Comparison of ENCODE assay signal across 1 cellular context in genomic region chr2:10448646-10449480, GRCh38.
TF ChIP-seq lines count a peak whose summit lies in the region.

No MANE protein-coding gene starts in this region.

TF ChIP-seq in HepG2, 621 proteins besides CTCF, POLR2A, EP300 and RAD21 (continued from another document and continues in another):
- TF ChIP-seq ATF3 (CRISPR knock-in tag; IDR thresholded peaks at IDR 0.05) = peak; percentile 77; the same call in 1 of the 2 replicates
- peak; percentile 97 for TF ChIP-seq TFAP4 (IDR thresholded peaks at IDR 0.05; ENCODE audit: borderline replicate concordance, low read depth)
- TF ChIP-seq DMAP1 (CRISPR knock-in tag; IDR thresholded peaks at IDR 0.05) = peak; percentile 97
- peak; percentile 99; the same call in 1 of the 2 replicates for TF ChIP-seq ZNF563 (CRISPR knock-in tag; IDR thresholded peaks at IDR 0.05)
- no peak for TF ChIP-seq SMARCC2 (IDR thresholded peaks at IDR 0.05)
- peak; percentile 75; the same call in 1 of the 2 replicates for TF ChIP-seq MLX (CRISPR knock-in tag; IDR thresholded peaks at IDR 0.05)
- peak; percentile 95; the same call in 1 of the 2 replicates for TF ChIP-seq CAMTA2 (CRISPR knock-in tag; IDR thresholded peaks at IDR 0.05; ENCODE audit: borderline replicate concordance)
- TF ChIP-seq RFX3 (CRISPR knock-in tag; IDR thresholded peaks at IDR 0.05) = no peak
- TF ChIP-seq ZNF3 (CRISPR knock-in tag; IDR thresholded peaks at IDR 0.05) = peak; percentile 76; the same call in 1 of the 2 replicates
- TF ChIP-seq ZNF614 (CRISPR knock-in tag; IDR thresholded peaks at IDR 0.05; ENCODE audit: borderline replicate concordance) = peak; percentile 98
- TF ChIP-seq GRHL1 (CRISPR knock-in tag; conservative IDR thresholded peaks at IDR 0.05) = no peak
- peak; percentile 96 for TF ChIP-seq ZNF639 (CRISPR knock-in tag; conservative IDR thresholded peaks at IDR 0.05)
- peak; percentile 55; the same call in 1 of the 2 replicates for TF ChIP-seq HNF4A (CRISPR knock-in tag; IDR thresholded peaks at IDR 0.05)
- peak; percentile 86 for TF ChIP-seq MIER2 (CRISPR knock-in tag; IDR thresholded peaks at IDR 0.05)
- peak; percentile 94 for TF ChIP-seq KLF12 (CRISPR knock-in tag; IDR thresholded peaks at IDR 0.05; ENCODE audit: borderline replicate concordance)
- peak; percentile 98 for TF ChIP-seq ZNF800 (CRISPR knock-in tag; IDR thresholded peaks at IDR 0.05)
- TF ChIP-seq ZNF556 (CRISPR knock-in tag; IDR thresholded peaks at IDR 0.05; ENCODE audit: borderline replicate concordance) = peak; percentile 76; the same call in 1 of the 2 replicates
- TF ChIP-seq ADNP (CRISPR knock-in tag; IDR thresholded peaks at IDR 0.05) = no peak
- peak; percentile 94 for TF ChIP-seq ZNF530 (CRISPR knock-in tag; IDR thresholded peaks at IDR 0.05; ENCODE audit: low read depth)
- TF ChIP-seq ZNF564 (CRISPR knock-in tag; IDR thresholded peaks at IDR 0.05) = peak; percentile 98
- TF ChIP-seq SCMH1 (CRISPR knock-in tag; IDR thresholded peaks at IDR 0.05; ENCODE audit: borderline replicate concordance) = no peak
- peak; percentile 100 for TF ChIP-seq ZNF543 (CRISPR knock-in tag; IDR thresholded peaks at IDR 0.05)
- peak; percentile 69 for TF ChIP-seq KAT7 (CRISPR knock-in tag; IDR thresholded peaks at IDR 0.05; ENCODE audit: borderline replicate concordance)
- TF ChIP-seq ATF1 (CRISPR knock-in tag; IDR thresholded peaks at IDR 0.05) = no peak
- TF ChIP-seq POLR2AphosphoS5 (IDR thresholded peaks at IDR 0.05; ENCODE audit: low read depth, low read length) = peak; percentile 86
- peak; percentile 99 for TF ChIP-seq IKZF4 (CRISPR knock-in tag; IDR thresholded peaks at IDR 0.05; ENCODE audit: borderline replicate concordance, low read depth, not compliant biosample characterization)
- peak; percentile 99 for TF ChIP-seq ZNF605 (CRISPR knock-in tag; IDR thresholded peaks at IDR 0.05)
- TF ChIP-seq ZFP36 (IDR thresholded peaks at IDR 0.05; ENCODE audit: borderline replicate concordance, low read depth, low read length, partially characterized antibody) = no peak
- TF ChIP-seq ZBTB46 (CRISPR knock-in tag; IDR thresholded peaks at IDR 0.05; ENCODE audit: borderline replicate concordance) = 0 out of 2 replicates have a peak, but pooled peaks have one; percentile 79
- peak; percentile 73; the same call in 1 of the 2 replicates for TF ChIP-seq E2F2 (CRISPR knock-in tag; IDR thresholded peaks at IDR 0.05; ENCODE audit: borderline replicate concordance)
- TF ChIP-seq ZNF143 (CRISPR knock-in tag; IDR thresholded peaks at IDR 0.05) = peak; percentile 67
- no peak for TF ChIP-seq PAF1 (CRISPR knock-in tag; IDR thresholded peaks at IDR 0.05)
- TF ChIP-seq ZC3H4 (CRISPR knock-in tag; IDR thresholded peaks at IDR 0.05; ENCODE audit: borderline replicate concordance) = peak; percentile 89; the same call in 1 of the 2 replicates
- TF ChIP-seq ATRX (CRISPR knock-in tag; IDR thresholded peaks at IDR 0.05; ENCODE audit: borderline replicate concordance) = 0 out of 2 replicates have a peak, but pooled peaks have one; percentile 86
- peak; percentile 88 for TF ChIP-seq ZNF333 (CRISPR knock-in tag; IDR thresholded peaks at IDR 0.05; ENCODE audit: borderline replicate concordance)
- TF ChIP-seq HCFC1 (IDR thresholded peaks at IDR 0.05; ENCODE audit: low read depth, low read length) = no peak
- peak; percentile 99 for TF ChIP-seq ZSCAN5A (CRISPR knock-in tag; IDR thresholded peaks at IDR 0.05; ENCODE audit: borderline replicate concordance)
- TF ChIP-seq KDM3A (CRISPR knock-in tag; IDR thresholded peaks at IDR 0.05; ENCODE audit: low read depth) = peak; percentile 86; the same call in 1 of the 2 replicates
- TF ChIP-seq HINFP (CRISPR knock-in tag; IDR thresholded peaks at IDR 0.05; ENCODE audit: low read depth) = peak; percentile 96
- TF ChIP-seq ZNF619 (CRISPR knock-in tag; IDR thresholded peaks at IDR 0.05) = peak; percentile 99
- TF ChIP-seq NFATC3 (CRISPR knock-in tag; IDR thresholded peaks at IDR 0.05) = peak; percentile 99
- TF ChIP-seq NRL (CRISPR knock-in tag; IDR thresholded peaks at IDR 0.05; ENCODE audit: borderline replicate concordance) = peak; percentile 99
- peak; percentile 97 for TF ChIP-seq IKZF5 (CRISPR knock-in tag; IDR thresholded peaks at IDR 0.05)
- TF ChIP-seq ZNF160 (CRISPR knock-in tag; IDR thresholded peaks at IDR 0.05) = peak; percentile 96
- TF ChIP-seq MNT (IDR thresholded peaks at IDR 0.05) = peak; percentile 71
- TF ChIP-seq NCOR1 (IDR thresholded peaks at IDR 0.05; ENCODE audit: borderline replicate concordance, low read length) = no peak
- peak; percentile 97 for TF ChIP-seq SNAPC2 (CRISPR knock-in tag; IDR thresholded peaks at IDR 0.05)
- peak; percentile 91 for TF ChIP-seq ZMYM4 (CRISPR knock-in tag; IDR thresholded peaks at IDR 0.05)
- peak; percentile 97 for TF ChIP-seq NFKBIZ (CRISPR knock-in tag; IDR thresholded peaks at IDR 0.05)
- no peak for TF ChIP-seq ATM (IDR thresholded peaks at IDR 0.05; ENCODE audit: borderline replicate concordance)
